In genomic region chr9:70792796-70793195, GRCh38 we compare ENCODE assay signal across 33 cellular contexts.
"Had no signal": no experiment of that assay in that cellular context is flagged by ENCODE, and none has a peak within 500 bp of the region (broad histone marks: within the 10 kb centered on the region; RNA-seq: fewer than 3 reads in every experiment).

No MANE protein-coding gene starts in this region.

- H3K9me3 ChIP-seq: ovary, psoas muscle, spleen, suprapubic skin, testis, tibial artery, transverse colon, upper lobe of right lung, vagina had no signal

- H3K4me1 ChIP-seq: parathyroid adenoma, psoas muscle, spleen, suprapubic skin, testis, tibial artery, transverse colon, upper lobe of right lung, vagina had no signal

- H3K27ac Mint-ChIP-seq: naive thymus-derived CD8-positive, alpha-beta T cell; natural killer cell treated with Interleukin-12 subunit alpha and Interleukin-12 subunit beta and Interleukin-15 and Interleukin-18, amount 100 ng/mL, for 72 hours; nephron progenitor cell; progenitor cell of endocrine pancreas; stimulated activated memory B cell treated with anti-CD40 and anti-IgM and Interleukin-4, amounts not matched to agents 10 μg/mL and 1 μg/mL and 100 μg/mL, for 72 hours; type B pancreatic cell had no signal

- H3K36me3 Mint-ChIP-seq: naive thymus-derived CD8-positive, alpha-beta T cell; natural killer cell treated with Interleukin-12 subunit alpha and Interleukin-12 subunit beta and Interleukin-15 and Interleukin-18, amount 100 ng/mL, for 72 hours; stimulated activated memory B cell treated with anti-CD40 and anti-IgM and Interleukin-4, amounts not matched to agents 10 μg/mL and 1 μg/mL and 100 μg/mL, for 72 hours; type B pancreatic cell had no signal

- H3K4me1 Mint-ChIP-seq: naive thymus-derived CD8-positive, alpha-beta T cell; nephron progenitor cell; stimulated activated memory B cell treated with anti-CD40 and anti-IgM and Interleukin-4, amounts not matched to agents 10 μg/mL and 1 μg/mL and 100 μg/mL, for 72 hours; stimulated activated naive CD8-positive, alpha-beta T cell treated with anti-CD3 and anti-CD28 coated beads, Interleukin-15, amount 100 ng/mL, for 72 hours had no signal

- H3K9ac ChIP-seq: parathyroid adenoma had no signal

- H3K4me2 ChIP-seq: smooth muscle cell had no signal

- ATAC-seq: naive thymus-derived CD8-positive, alpha-beta T cell; natural killer cell treated with Interleukin-12 subunit alpha and Interleukin-12 subunit beta and Interleukin-15 and Interleukin-18, amount 100 ng/mL, for 72 hours; psoas muscle; right cardiac atrium; sciatic nerve; stimulated activated memory B cell treated with anti-CD40 and anti-IgM and Interleukin-4, amounts not matched to agents 10 μg/mL and 1 μg/mL and 100 μg/mL, for 72 hours; stimulated activated naive CD8-positive, alpha-beta T cell treated with anti-CD3 and anti-CD28 coated beads, Interleukin-15, amount 100 ng/mL, for 72 hours; stimulated activated naive CD8-positive, alpha-beta T cell treated with anti-CD3 and anti-CD28 coated beads, Interleukin-15, Interleukin-2, amounts not matched to agents 100 U/mL and 50 U/mL, for 24 hours; upper lobe of right lung had no signal

- H3K27ac ChIP-seq: ovary, parathyroid adenoma, psoas muscle, skin epidermis, spleen, suprapubic skin, testis, tibial artery, transverse colon, upper lobe of right lung, vagina had no signal

- H3K4me3 ChIP-seq: ovary, psoas muscle, skin epidermis, smooth muscle cell, spleen, suprapubic skin, testis, tibial artery, transverse colon, upper lobe of right lung, vagina had no signal

- H3K27me3 ChIP-seq: ovary, spleen, suprapubic skin, testis, tibial artery, transverse colon, upper lobe of right lung, vagina had no signal

- H2AFZ ChIP-seq: parathyroid adenoma had no signal

- DNase-seq: naive thymus-derived CD8-positive, alpha-beta T cell; nephron progenitor cell; occipital lobe; ovary; posterior cingulate gyrus; psoas muscle; right cardiac atrium; spleen; stimulated activated CD4-positive, alpha-beta T cell treated with anti-CD3 and anti-CD28 coated beads, Interleukin-12 subunit alpha, Interleukin-12 subunit beta, amount 100 ng/mL, for 4 hours; stimulated activated CD4-positive, alpha-beta T cell treated with anti-CD3 and anti-CD28 coated beads, Interleukin-1b, Interleukin-23, amount 100 ng/mL, for 48 hours; stimulated activated CD4-positive, alpha-beta T cell treated with anti-CD3 and anti-CD28 coated beads, Interleukin-4, amount 100 ng/mL, for 1 hour; stimulated activated CD4-positive, alpha-beta T cell treated with anti-CD3 and anti-CD28 coated beads, Interleukin-4, amount 100 ng/mL, for 4 hours; stimulated activated CD8-positive, alpha-beta memory T cell treated with anti-CD3 and anti-CD28 coated beads, Interleukin-4, amount 100 ng/mL, for 48 hours; stimulated activated naive CD4-positive, alpha-beta T cell; stimulated activated naive CD8-positive, alpha-beta T cell treated with anti-CD3 and anti-CD28 coated beads, Interleukin-15, amount 100 ng/mL, for 72 hours; stimulated activated naive CD8-positive, alpha-beta T cell treated with anti-CD3 and anti-CD28 coated beads, Interleukin-15, Interleukin-2, amounts not matched to agents 100 U/mL and 50 U/mL, for 24 hours; substantia nigra; testis; tibial artery; transverse colon; upper lobe of right lung had no signal

- H3K4me3 Mint-ChIP-seq: naive thymus-derived CD8-positive, alpha-beta T cell; natural killer cell treated with Interleukin-12 subunit alpha and Interleukin-12 subunit beta and Interleukin-15 and Interleukin-18, amount 100 ng/mL, for 72 hours; nephron progenitor cell; neural crest cell; stimulated activated memory B cell treated with anti-CD40 and anti-IgM and Interleukin-4, amounts not matched to agents 10 μg/mL and 1 μg/mL and 100 μg/mL, for 72 hours; stimulated activated naive CD8-positive, alpha-beta T cell treated with anti-CD3 and anti-CD28 coated beads, Interleukin-15, amount 100 ng/mL, for 72 hours; type B pancreatic cell had no signal

- H3K27me3 Mint-ChIP-seq: progenitor cell of endocrine pancreas; stimulated activated memory B cell treated with anti-CD40 and anti-IgM and Interleukin-4, amounts not matched to agents 10 μg/mL and 1 μg/mL and 100 μg/mL, for 72 hours; stimulated activated naive CD8-positive, alpha-beta T cell treated with anti-CD3 and anti-CD28 coated beads, Interleukin-15, amount 100 ng/mL, for 72 hours; type B pancreatic cell had no signal

- H3K79me2 ChIP-seq: parathyroid adenoma had no signal

- FAIRE-seq: urothelium cell line had no signal

- H3K9me3 Mint-ChIP-seq: naive thymus-derived CD8-positive, alpha-beta T cell; natural killer cell treated with Interleukin-12 subunit alpha and Interleukin-12 subunit beta and Interleukin-15 and Interleukin-18, amount 100 ng/mL, for 72 hours; nephron progenitor cell; neural crest cell; stimulated activated memory B cell treated with anti-CD40 and anti-IgM and Interleukin-4, amounts not matched to agents 10 μg/mL and 1 μg/mL and 100 μg/mL, for 72 hours; stimulated activated naive CD8-positive, alpha-beta T cell treated with anti-CD3 and anti-CD28 coated beads, Interleukin-15, amount 100 ng/mL, for 72 hours; type B pancreatic cell had no signal

- H3K36me3 ChIP-seq: ovary, spleen, suprapubic skin, tibial artery, transverse colon, upper lobe of right lung, vagina had no signal
